In the genomic region with DNA sequence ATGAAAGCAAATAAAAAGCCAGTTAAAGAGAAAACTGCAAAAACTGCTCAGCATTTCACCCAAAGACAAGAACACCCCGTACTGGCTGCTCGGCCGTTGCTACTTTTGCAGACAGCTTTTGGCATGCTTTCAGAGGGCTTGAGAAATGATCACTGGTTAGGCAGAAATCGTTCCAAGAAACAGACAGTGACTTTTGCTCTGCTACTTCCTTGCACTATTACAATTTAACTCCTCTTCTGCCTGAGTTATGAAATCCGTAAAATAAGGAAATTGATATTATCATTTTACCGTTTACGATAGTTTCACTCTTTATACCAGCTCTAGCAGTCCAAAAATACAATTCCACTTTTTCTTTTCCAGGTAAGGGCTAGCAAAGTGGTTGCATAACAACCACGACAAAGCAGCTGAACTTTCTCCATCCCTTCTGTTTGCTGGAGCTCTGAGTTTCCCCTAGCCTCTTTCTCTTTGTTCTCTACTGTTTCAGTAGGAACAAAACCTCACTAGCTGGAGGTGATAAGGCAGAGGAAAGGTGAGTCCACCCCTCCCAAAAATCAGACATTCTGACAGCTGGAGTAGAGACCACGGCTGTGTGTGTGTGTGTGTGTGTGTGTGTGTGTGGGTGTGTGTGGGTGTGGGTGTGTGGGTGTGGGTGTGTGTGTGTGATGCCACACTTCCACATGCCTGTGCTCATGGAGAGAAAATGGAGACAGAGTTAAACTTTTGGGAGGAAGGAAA, we compare ENCODE assay signal across 8 cellular contexts.
DNase-seq lines count a peak whose midpoint lies in the region; ATAC-seq, FAIRE-seq and TF ChIP-seq lines count a peak whose summit lies in the region.

No MANE protein-coding gene starts in this region.

- no peaks in the 10 kb centered on the region for H3K79me2 ChIP-seq in GM23338 (replicated peaks; ENCODE audit: insufficient read depth)

- peak overlapping the region in 1 of 2 donors; percentile 24 for H3K9ac ChIP-seq in kidney (ENCODE audit: low read length in 2 of 2)

- H3K36me3 Mint-ChIP-seq in GM23338 (ENCODE audit: low read depth), result no peaks in the 10 kb centered on the region; the same call in 2 of the 3 replicates
- no peaks in the 10 kb centered on the region for H3K36me3 Mint-ChIP-seq in activated naive CD8-positive, alpha-beta T cell treated with anti-CD3 and anti-CD28 coated beads, Interleukin-2, amount 50 U/mL, for 24 hours (ENCODE audit: low read depth)

- H3K27me3 ChIP-seq in GM23338 (ENCODE audit: insufficient read depth) (no peaks in the 10 kb centered on the region), small intestine (ENCODE audit: control insufficient read depth in 2 of 2, insufficient read depth in 2 of 2, low read length in 2 of 2) (no peaks in the 10 kb centered on the region)

- H3K4me1 Mint-ChIP-seq in GM23338, result no peaks in the 10 kb centered on the region; the same call in 1 of the 3 replicates
- H3K4me1 Mint-ChIP-seq in activated naive CD8-positive, alpha-beta T cell treated with anti-CD3 and anti-CD28 coated beads, Interleukin-2, amount 50 U/mL, for 24 hours, result peaks cover 37% of the 10 kb centered on the region

- DNase-seq in GM23338 (ENCODE audit: low spot score) (no peak), kidney (peak; percentile 85), small intestine (peak; percentile 37), SW480 (ENCODE audit: low spot score) (no peak)
- DNase-seq in activated naive CD8-positive, alpha-beta T cell treated with anti-CD3 and anti-CD28 coated beads, Interleukin-2, amount 50 U/mL, for 24 hours, result no peak
- no peak for DNase-seq in activated T-cell treated with anti-CD3 and anti-CD28 coated beads, Interleukin-2, amount 50 U/mL, for 48 hours

- TF ChIP-seq CTCF in GM23338 (conservative IDR thresholded peaks at IDR 0.05; ENCODE audit: low read depth in 2 of 2), result no peak
- no peak for TF ChIP-seq CTCF in kidney (IDR thresholded peaks at IDR 0.05; ENCODE audit: borderline replicate concordance, extremely low read depth, insufficient read depth)

- H3K4me1 ChIP-seq in GM23338 (ENCODE audit: insufficient read depth) (no peaks in the 10 kb centered on the region), kidney (ENCODE audit: control insufficient read depth in 1 of 2, insufficient read depth in 1 of 2, low read depth in 1 of 2, low read length in 2 of 2) (peaks cover 17 to 19% of the 10 kb centered on the region in 2 donors), small intestine (ENCODE audit: control insufficient read depth in 2 of 2, insufficient read depth in 1 of 2, low read depth in 1 of 2, low read length in 1 of 2) (no peaks in the 10 kb centered on the region)

- no peaks in the 10 kb centered on the region for H4K20me1 ChIP-seq in GM23338 (replicated peaks; ENCODE audit: insufficient read depth)

- H3K9me2 ChIP-seq in GM23338 (ENCODE audit: insufficient read depth), result no peaks in the 10 kb centered on the region

- no peak overlapping the region for H3K4me3 Mint-ChIP-seq in GM23338
- peak overlapping the region; percentile 15 for H3K4me3 Mint-ChIP-seq in activated naive CD8-positive, alpha-beta T cell treated with anti-CD3 and anti-CD28 coated beads, Interleukin-2, amount 50 U/mL, for 24 hours

- intact Hi-C loops in kidney (cut with DNase I), result no loop called here

- no peak for ATAC-seq in GM23338
- ATAC-seq in activated naive CD8-positive, alpha-beta T cell treated with anti-CD3 and anti-CD28 coated beads, Interleukin-2, amount 50 U/mL, for 24 hours, result no peak
- no peak for ATAC-seq in GM21786 (IDR thresholded peaks at IDR 0.05; ENCODE audit: unreplicated experiment)
- no peak for ATAC-seq in GM19324 (IDR thresholded peaks at IDR 0.05; ENCODE audit: low FRiP score, unreplicated experiment)

- no peaks in the 10 kb centered on the region for H3F3A ChIP-seq in GM23338 (replicated peaks; ENCODE audit: low read depth)

- H3K27me3 Mint-ChIP-seq in GM23338 (ENCODE audit: insufficient read depth, low read depth, poor library complexity), result peaks cover 5% of the 10 kb centered on the region
- H3K27me3 Mint-ChIP-seq in activated naive CD8-positive, alpha-beta T cell treated with anti-CD3 and anti-CD28 coated beads, Interleukin-2, amount 50 U/mL, for 24 hours, result peaks cover 43% of the 10 kb centered on the region

- peak overlapping the region; percentile 60 for H2AFZ ChIP-seq in GM23338

- H3K27ac ChIP-seq in GM23338 (ENCODE audit: low read depth), result no peak overlapping the region
- H3K27ac ChIP-seq in kidney (ENCODE audit: low read depth in 2 of 2, low read length in 2 of 2), result peak overlapping the region; percentile 26 to 88
- peak overlapping the region in 1 of 2 donors; percentile 68 for H3K27ac ChIP-seq in small intestine (ENCODE audit: low read depth in 1 of 2, low read length in 1 of 2)

- no peak overlapping the region for H3K4me2 ChIP-seq in GM23338

- no peaks in the 10 kb centered on the region; the same call in 2 of the 3 replicates for H3K9me3 Mint-ChIP-seq in GM23338
- no peaks in the 10 kb centered on the region for H3K9me3 Mint-ChIP-seq in activated naive CD8-positive, alpha-beta T cell treated with anti-CD3 and anti-CD28 coated beads, Interleukin-2, amount 50 U/mL, for 24 hours

- H3K36me3 ChIP-seq in GM23338 (ENCODE audit: insufficient read depth), result no peaks in the 10 kb centered on the region
- no peaks in the 10 kb centered on the region for H3K36me3 ChIP-seq in kidney (ENCODE audit: control insufficient read depth in 1 of 2, insufficient read depth in 2 of 2, low read length in 2 of 2)
- H3K36me3 ChIP-seq in small intestine (ENCODE audit: control insufficient read depth in 2 of 2, insufficient read depth in 2 of 2, low read length in 2 of 2), result no peaks in the 10 kb centered on the region

- FAIRE-seq in kidney (lab: Jason Lieb, UNC) (peak; percentile 13), small intestine (lab: Jason Lieb, UNC) (no peak)

- no peak overlapping the region for H3K27ac Mint-ChIP-seq in GM23338
- no peak overlapping the region for H3K27ac Mint-ChIP-seq in activated naive CD8-positive, alpha-beta T cell treated with anti-CD3 and anti-CD28 coated beads, Interleukin-2, amount 50 U/mL, for 24 hours

- 8 to 15% (median 9%) methylated on average over 9 of the region's 9 CpGs for WGBS in small intestine, 3 donors

- H3K9me3 ChIP-seq in kidney (ENCODE audit: control insufficient read depth in 1 of 2, low read length in 2 of 2) (no peaks in the 10 kb centered on the region), small intestine (ENCODE audit: control insufficient read depth, low read depth) (no peaks in the 10 kb centered on the region)

- H3K4me3 ChIP-seq in GM23338, result no peak overlapping the region
- H3K4me3 ChIP-seq in kidney (ENCODE audit: low read length in 2 of 2), result peak overlapping the region; percentile 21 to 45
- H3K4me3 ChIP-seq in small intestine (ENCODE audit: low read depth in 1 of 2, low read length in 2 of 2), result peak overlapping the region in 1 of 2 donors; percentile 10

Comparison
In these comparisons a context has a peak if more than half of its experiments do, and no peak if none do; other contexts are left out.
1. DNase-seq: peak in kidney (single experiment) and small intestine (single experiment); none in GM23338 (single experiment), activated naive CD8-positive, alpha-beta T cell treated with anti-CD3 and anti-CD28 coated beads, Interleukin-2, amount 50 U/mL, for 24 hours (single experiment), SW480 (single experiment) and activated T-cell treated with anti-CD3 and anti-CD28 coated beads, Interleukin-2, amount 50 U/mL, for 48 hours (0 of 2).